8 cellular contexts compared by ENCODE assay signal in the genomic region with DNA sequence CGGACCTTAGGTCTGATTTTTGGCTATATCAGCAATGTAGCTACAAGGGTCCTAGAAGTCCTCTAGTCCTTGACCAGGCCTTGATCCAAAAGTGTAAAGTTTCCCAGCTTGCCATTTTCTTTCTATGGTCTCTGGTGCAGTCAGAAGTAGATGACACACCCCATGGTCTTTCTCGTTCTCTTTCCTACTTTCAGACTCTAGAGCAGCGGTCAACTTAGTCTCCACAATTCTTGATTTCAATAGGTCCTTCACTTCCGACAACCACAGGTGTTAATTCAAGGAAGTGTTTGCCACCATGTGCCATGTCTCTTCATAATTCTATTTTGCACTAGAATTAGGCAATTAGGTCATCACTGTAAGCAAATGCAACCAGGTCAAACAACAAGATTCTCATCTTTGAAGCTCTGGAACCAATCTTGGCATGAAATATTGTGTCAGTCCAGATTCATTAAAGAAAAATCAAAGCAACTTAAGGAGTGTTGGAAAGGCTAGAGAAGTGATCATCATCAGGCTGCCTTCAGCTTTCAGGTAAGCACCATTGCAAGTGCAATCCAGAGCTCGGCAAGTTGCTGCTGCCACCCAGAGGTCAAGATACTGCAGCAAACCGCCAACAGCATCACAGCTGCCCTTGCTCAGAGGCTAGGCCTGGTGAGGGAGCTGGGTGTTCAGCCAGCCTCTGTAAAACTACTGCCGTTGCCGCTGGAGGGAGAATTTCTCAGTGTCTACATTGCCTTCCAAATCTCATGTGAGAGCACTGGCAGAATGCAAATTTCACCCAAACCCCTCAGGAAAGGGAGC. TPM values are rescaled to one million over a fixed set of nuclear protein-coding genes. Genes with fewer than 3 reads are reported as not detected.
A peak's percentile ranks its signal among the peaks of the same experiment; 100 is the strongest.
DNase-seq lines count a peak whose midpoint lies in the region; ATAC-seq and TF ChIP-seq lines count a peak whose summit lies in the region.

No MANE protein-coding gene starts in this region.

- no peak overlapping the region for H3K4me3 ChIP-seq in esophagus muscularis mucosa

- no peaks in the 10 kb centered on the region for H3K27me3 ChIP-seq in esophagus muscularis mucosa

- H3K4me1 ChIP-seq in esophagus muscularis mucosa, result peaks cover 2 to 24% (median 16%) of the 10 kb centered on the region in 4 donors

- H3K9me3 ChIP-seq in esophagus muscularis mucosa, result no peaks in the 10 kb centered on the region

- DNase-seq in NCI-H526 (lab: John Stamatoyannopoulos, UW), result peak; percentile 4 to 36
- DNase-seq in NCI-H526 treated with DMSO at 0.1 percent for 48 hours (lab: John Stamatoyannopoulos, UW), result no peak
- DNase-seq in HuH-7 (ENCODE audit: low spot score), result peak; percentile 69
- DNase-seq in SW480 (ENCODE audit: low spot score), result peak; percentile 43
- DNase-seq in esophagus muscularis mucosa (ENCODE audit: extremely low spot score), result no peak
- DNase-seq in nephron progenitor cell, result peak; percentile 35

- peaks cover 4% of the 10 kb centered on the region for H3K4me1 Mint-ChIP-seq in nephron progenitor cell

- ATAC-seq in GM21390 (IDR thresholded peaks at IDR 0.05; ENCODE audit: unreplicated experiment) (peak; percentile 97), HG02571 (IDR thresholded peaks at IDR 0.05; ENCODE audit: unreplicated experiment) (no peak)

- no peak for TF ChIP-seq EP300 in esophagus muscularis mucosa (IDR thresholded peaks at IDR 0.05)

- H3K9me3 Mint-ChIP-seq in nephron progenitor cell, result no peaks in the 10 kb centered on the region

- WGBS in esophagus muscularis mucosa, result 55% methylated on average over 8 of the region's 8 CpGs

- no peaks in the 10 kb centered on the region for H3K36me3 Mint-ChIP-seq in nephron progenitor cell (ENCODE audit: low read depth)

- no peak overlapping the region for H3K4me3 Mint-ChIP-seq in nephron progenitor cell

- H3K27ac ChIP-seq in esophagus muscularis mucosa (replicated peaks in 1 of 4), result no peak overlapping the region

- intact Hi-C loops in esophagus muscularis mucosa (cut with DNase I), result no loop called here

- TF ChIP-seq CTCF in esophagus muscularis mucosa (IDR thresholded peaks at IDR 0.05) (peak; percentile 48 to 60 (median 48)), nephron progenitor cell (IDR thresholded peaks at IDR 0.05) (peak; percentile 44)

- no peaks in the 10 kb centered on the region for H3K36me3 ChIP-seq in esophagus muscularis mucosa

- TF ChIP-seq POLR2A in esophagus muscularis mucosa (IDR thresholded peaks at IDR 0.05; ENCODE audit: low read depth), result no peak

- H3K27ac Mint-ChIP-seq in nephron progenitor cell, result no peak overlapping the region

- peaks cover 52% of the 10 kb centered on the region for H3K27me3 Mint-ChIP-seq in nephron progenitor cell (ENCODE audit: low read depth, poor library complexity)

RNA-seq across cellular contexts. Expression of gene SYNE1, which starts 5.6 kb away (rescaled TPM):
- 100 to 1,000 TPM; 151 to 196 (median 170) TPM for total RNA-seq in esophagus muscularis mucosa

RNA-seq across cellular contexts. Expression of gene MYCT1, which starts 54.9 kb away (rescaled TPM):
- total RNA-seq in esophagus muscularis mucosa, result 10 to 100 TPM in 2 of 4 donors, 1 to 10 TPM in 2; 7.5 to 13.3 (median 10.6) TPM

Comparison
In these comparisons a context has a peak if more than half of its experiments do, and no peak if none do; other contexts are left out.
1. DNase-seq: peak in NCI-H526 (2 of 2), HuH-7 (single experiment), SW480 (single experiment) and nephron progenitor cell (single experiment); none in NCI-H526 treated with DMSO at 0.1 percent for 48 hours (single experiment) and esophagus muscularis mucosa (single experiment).